Comparison of ENCODE assay signal across 12 cellular contexts in genomic region chr1:27668121-27668807, GRCh38. TPM values are rescaled to one million over a fixed set of nuclear protein-coding genes. Genes with fewer than 3 reads are reported as not detected.
DNase-seq lines count a peak whose midpoint lies in the region; ATAC-seq and TF ChIP-seq lines count a peak whose summit lies in the region.
"Had no signal": no experiment of that assay in that cellular context is flagged by ENCODE, and none has a peak within 500 bp of the region (broad histone marks: within the 10 kb centered on the region; RNA-seq: fewer than 3 reads in every experiment).

No MANE protein-coding gene starts in this region.

- H3K27ac Mint-ChIP-seq in effector memory CD8-positive, alpha-beta T cell: no peak overlapping the region

- no peak overlapping the region for H2AFZ ChIP-seq in HCT116 (ENCODE audit: low read depth, low read length, poor library complexity, severe bottlenecking)

- H3K9ac ChIP-seq in HCT116 (ENCODE audit: low read length): no peak overlapping the region

- H3K27me3 Mint-ChIP-seq in effector memory CD8-positive, alpha-beta T cell: no peaks in the 10 kb centered on the region

- no peaks in the 10 kb centered on the region for H3K36me3 ChIP-seq in HCT116 (ENCODE audit: control insufficient read depth in 1 of 2, insufficient read depth in 2 of 2, low read length in 2 of 2)
- H3K36me3 ChIP-seq in left lung: peaks cover 0 to 32% of the 10 kb centered on the region in 2 donors

- RAD21 ChIA-PET in HCT116 (lab: Charles Lee; ENCODE audit: low non-redundant PET in 1 of 2, low total read pairs in 2 of 2, uncharacterized antibody in 2 of 2, unreplicated experiment in 2 of 2): no interaction called here

- H3K4me3 Mint-ChIP-seq in effector memory CD8-positive, alpha-beta T cell: peak overlapping the region; percentile 69 to 80

- H3K36me3 Mint-ChIP-seq in effector memory CD8-positive, alpha-beta T cell (ENCODE audit: insufficient read depth): peaks cover 13% of the 10 kb centered on the region

- H3K79me2 ChIP-seq in HCT116 (ENCODE audit: insufficient read depth, low read length): no peaks in the 10 kb centered on the region

- no peak overlapping the region for H3K27ac ChIP-seq in HCT116 (ENCODE audit: low read depth, low read length)
- peak overlapping the region in 1 of 2 donors; percentile 58 for H3K27ac ChIP-seq in left lung
- H3K27ac ChIP-seq: HL-60 had no signal

- TF ChIP-seq RAD21 in HCT116 (IDR thresholded peaks at IDR 0.05; ENCODE audit: low read depth): no peak

- H3K9me2 ChIP-seq in HCT116 (ENCODE audit: insufficient read depth): no peaks in the 10 kb centered on the region

- CTCF ChIA-PET in HCT116 (lab: Charles Lee): interaction anchor here (1.0 to 1.9 kb wide), 3 partner anchors 40 to 60 kb away, joined by 3 to 5 read pairs (median 3); no protein-coding TSS in a partner anchor

- BruUV-seq in HCT116 (replicated peaks; lab: Mats Ljungman, UMichigan): no TSS peak

- H3K9me3 Mint-ChIP-seq in effector memory CD8-positive, alpha-beta T cell: no peaks in the 10 kb centered on the region

- H3K4me1 ChIP-seq in HCT116 (ENCODE audit: control insufficient read depth in 1 of 2, insufficient read depth in 2 of 2, low read length in 2 of 2): peaks cover 28 to 63% of the 10 kb centered on the region in 2 experiments
- H3K4me1 ChIP-seq in left lung: peaks cover 15 to 55% of the 10 kb centered on the region in 2 donors

- intact Hi-C loops in HCT116 (cut with micrococcal nuclease): no loop called here
- intact Hi-C loops in sciatic nerve (cut with DNase I): loop anchor here (5.0 kb wide), 1 partner anchor 266 kb away; no protein-coding TSS in a partner anchor
- intact Hi-C loops in left lung (cut with DNase I): loop anchor here in 1 of 2 donors (10.0 kb wide), 1 partner anchor 263 kb away; no protein-coding TSS in a partner anchor

- H3K4me1 Mint-ChIP-seq in effector memory CD8-positive, alpha-beta T cell (ENCODE audit: low read depth in 2 of 2): peaks cover 24 to 35% of the 10 kb centered on the region in 2 donors

- H3K27me3 ChIP-seq in HCT116 (ENCODE audit: insufficient read depth, low read length): no peaks in the 10 kb centered on the region
- no peaks in the 10 kb centered on the region for H3K27me3 ChIP-seq in left lung

- DNase-seq in activated effector memory CD4-positive, alpha-beta T cell treated with anti-CD3 and anti-CD28 coated beads, Interleukin-2, amount 50 U/mL, for 16 hours: peak; percentile 62
- no peak for DNase-seq in activated effector memory CD4-positive, alpha-beta T cell treated with Interleukin-2 at 50 U/mL for 16 hours
- DNase-seq in HCT116 (ENCODE audit: low read depth, low spot score) (no peak), sciatic nerve (ENCODE audit: low spot score) (peak; percentile 58), SKM-1 (lab: John Stamatoyannopoulos, UW; ENCODE audit: unreplicated experiment) (no peak), NCI-H82 treated with DMSO at 0.1 percent for 48 hours (lab: John Stamatoyannopoulos, UW; ENCODE audit: unreplicated experiment) (no peak), left lung (no peak)
- DNase-seq in effector memory CD8-positive, alpha-beta T cell: no peak

- no peak for TF ChIP-seq POLR2A in HCT116 (IDR thresholded peaks at IDR 0.05; ENCODE audit: borderline replicate concordance, extremely low read depth, insufficient read depth, insufficient read length)

- no peaks in the 10 kb centered on the region for H4K20me1 ChIP-seq in HCT116 (ENCODE audit: insufficient read depth)

- H3K4me3 ChIP-seq in HCT116 (replicated peaks in 1 of 2; ENCODE audit: low read depth in 1 of 2, low read length in 2 of 2) (no peak overlapping the region), left lung (no peak overlapping the region)

- TF ChIP-seq CTCF in HCT116 (IDR thresholded peaks at IDR 0.05 in 2 of 3, conservative IDR thresholded peaks at IDR 0.05 in 1 of 3; ENCODE audit: borderline replicate concordance in 1 of 3, insufficient read depth in 1 of 3, low read depth in 2 of 3, low read length in 2 of 3): no peak
- no peak for TF ChIP-seq CTCF in left lung (IDR thresholded peaks at IDR 0.05)

- peak overlapping the region; percentile 67; the same call in 1 of the 2 replicates for H3K4me2 ChIP-seq in HCT116 (ENCODE audit: low read length)

- ATAC-seq in HCT116 (no peak), sciatic nerve (no peak), left lung (no peak)
- no peak for ATAC-seq in effector memory CD8-positive, alpha-beta T cell (replicated peaks)

- POLR2A ChIA-PET in HCT116 (lab: Charles Lee): no interaction called here

- H3K9me3 ChIP-seq in HCT116 (ENCODE audit: control insufficient read depth in 1 of 2, insufficient read depth in 1 of 2, low read depth in 1 of 2, low read length in 2 of 2) (no peaks in the 10 kb centered on the region), left lung (no peaks in the 10 kb centered on the region)
- H3K9me3 ChIP-seq: Caco-2 had no signal

TF ChIP-seq in HCT116, 20 proteins besides CTCF, POLR2A, EP300 and RAD21:
- TF ChIP-seq ELF1 (IDR thresholded peaks at IDR 0.05; ENCODE audit: borderline replicate concordance, low read depth): no peak

RNA-seq across cellular contexts. Expression of gene IFI6, which starts 3.7 kb away (rescaled TPM):
- 14.8 TPM for total RNA-seq in HCT116 (2021; ENCODE audit: unreplicated experiment)
- 10.0 and 22.0 TPM in 2 replicates for polyA plus RNA-seq in HCT116 (2012)
- total RNA-seq in sciatic nerve: 45.9 TPM
- total RNA-seq in left lung: 100 to 1,000 TPM; 170 to 341 TPM

RNA-seq across cellular contexts. Expression of gene FGR, which starts 33.3 kb away (rescaled TPM):
- not detected for total RNA-seq in HCT116 (2021; ENCODE audit: unreplicated experiment)
- polyA plus RNA-seq in HCT116 (2012): 0.04 TPM in 1 of 2 replicates, not detected in the other
- 15.3 TPM for total RNA-seq in sciatic nerve
- 100 to 1,000 TPM in 1 of 2 donors, 10 to 100 TPM in 1; 44.6 to 126 TPM for total RNA-seq in left lung
- total RNA-seq: A673, Caco-2, LHCN-M2 had no signal

RNA-seq across cellular contexts. Expression of gene FAM76A, which starts 57.5 kb away (rescaled TPM):
- total RNA-seq in HCT116 (2021; ENCODE audit: unreplicated experiment) (9.6 TPM), sciatic nerve (18.3 TPM), left lung (10 to 100 TPM; 16.1 to 19.3 TPM)
- polyA plus RNA-seq in HCT116 (2012): 3.3 and 4.5 TPM in 2 replicates

Comparison
In these comparisons a context has a peak if more than half of its experiments do, and no peak if none do; other contexts are left out.
1. DNase-seq: peak in activated effector memory CD4-positive, alpha-beta T cell treated with anti-CD3 and anti-CD28 coated beads, Interleukin-2, amount 50 U/mL, for 16 hours (single experiment) and sciatic nerve (single experiment); none in activated effector memory CD4-positive, alpha-beta T cell treated with Interleukin-2 at 50 U/mL for 16 hours (single experiment), HCT116 (single experiment), effector memory CD8-positive, alpha-beta T cell (0 of 3), SKM-1 (single experiment), NCI-H82 treated with DMSO at 0.1 percent for 48 hours (single experiment) and left lung (0 of 2).
2. RNA of gene FGR, which starts 33.3 kb away (total RNA-seq): 44.6 to 126 TPM in left lung and 15.3 TPM in sciatic nerve (single experiment); not detected in HCT116 (single experiment); every median in the first group is over 10 times any median in the second.